In genomic region chr15:64162478-64162868, GRCh38 we compare ENCODE assay signal across 8 cellular contexts. TPM values are rescaled to one million over a fixed set of nuclear protein-coding genes. Genes with fewer than 3 reads are reported as not detected.
A peak's percentile ranks its signal among the peaks of the same experiment; 100 is the strongest.
DNase-seq lines count a peak whose midpoint lies in the region; ATAC-seq and TF ChIP-seq lines count a peak whose summit lies in the region.

No MANE protein-coding gene starts in this region.

- no peaks in the 10 kb centered on the region for H3K27me3 ChIP-seq in CD8-positive, alpha-beta T cell (ENCODE audit: insufficient read depth, low read length)
- H3K27me3 ChIP-seq in H7 (ENCODE audit: control insufficient read depth, insufficient read depth, low read length): no peaks in the 10 kb centered on the region
- no peaks in the 10 kb centered on the region for H3K27me3 ChIP-seq in PC-3 (ENCODE audit: low read length)
- H3K27me3 ChIP-seq in neural cell (ENCODE audit: insufficient read depth, low read depth, low read length): no peaks in the 10 kb centered on the region

- H3K36me3 ChIP-seq in CD8-positive, alpha-beta T cell (ENCODE audit: insufficient read depth, low read length): peaks cover 27% of the 10 kb centered on the region
- H3K36me3 ChIP-seq in H7 (replicated peaks; ENCODE audit: control insufficient read depth, insufficient read depth, low read length): peaks cover 30% of the 10 kb centered on the region
- H3K36me3 ChIP-seq in PC-3 (ENCODE audit: low read depth, low read length): peaks cover 19% of the 10 kb centered on the region
- no peaks in the 10 kb centered on the region for H3K36me3 ChIP-seq in neural cell (ENCODE audit: insufficient read depth, low read length)

- peak overlapping the region; percentile 90 for H3K4me3 Mint-ChIP-seq in CD8-positive, alpha-beta T cell

- H3K27me3 Mint-ChIP-seq in CD8-positive, alpha-beta T cell (ENCODE audit: low read depth): no peaks in the 10 kb centered on the region

- ATAC-seq in CD8-positive, alpha-beta T cell: no peak
- ATAC-seq in PC-3: peak; percentile 19

- H3K9ac ChIP-seq in PC-3 (ENCODE audit: low read length): peak overlapping the region; percentile 98
- H3K9ac ChIP-seq in neural cell (ENCODE audit: low read length): peak overlapping the region; percentile 82

- no peaks in the 10 kb centered on the region for H3K9me3 Mint-ChIP-seq in CD8-positive, alpha-beta T cell

- peaks cover 38% of the 10 kb centered on the region for H3K4me1 ChIP-seq in CD8-positive, alpha-beta T cell (ENCODE audit: insufficient read depth, low read length)
- H3K4me1 ChIP-seq in PC-3 (ENCODE audit: insufficient read depth, low read length): peaks cover 11% of the 10 kb centered on the region

- peak overlapping the region; percentile 88 for H3K4me3 ChIP-seq in CD8-positive, alpha-beta T cell (ENCODE audit: low read depth, low read length)
- H3K4me3 ChIP-seq in H7 (ENCODE audit: insufficient read depth, low read depth, low read length): peak overlapping the region; percentile 90
- peak overlapping the region; percentile 86 for H3K4me3 ChIP-seq in PC-3 (ENCODE audit: low read length)
- peak overlapping the region; percentile 93 for H3K4me3 ChIP-seq in neural cell (ENCODE audit: low read length)

- TF ChIP-seq CTCF in CD8-positive, alpha-beta T cell (IDR thresholded peaks at IDR 0.05): no peak
- TF ChIP-seq CTCF in PC-3 (conservative IDR thresholded peaks at IDR 0.05; ENCODE audit: low read depth, low read length) (no peak), neural cell (IDR thresholded peaks at IDR 0.05; ENCODE audit: poor library complexity, severe bottlenecking) (no peak)

- H3K27ac ChIP-seq in CD8-positive, alpha-beta T cell (ENCODE audit: low read depth, low read length): peak overlapping the region; percentile 79
- H3K27ac ChIP-seq in PC-3 (ENCODE audit: low read length) (peak overlapping the region; percentile 52), epithelial cell of prostate (peak overlapping the region; percentile 81), neural cell (ENCODE audit: low read length) (peak overlapping the region; percentile 74)

- no peak for TF ChIP-seq RAD21 in neural cell (conservative IDR thresholded peaks at IDR 0.05)

- CTCF ChIA-PET in CD8-positive, alpha-beta T cell (lab: Charles Lee): interaction anchor here (1.0 to 1.7 kb wide), 2 partner anchors 9 to 11 kb away, joined by 3 to 12 read pairs; partner anchors contain the start of gene SNX22
- CTCF ChIA-PET in PC-3 (lab: Charles Lee): no interaction called here

- peak overlapping the region; percentile 82 for H3K27ac Mint-ChIP-seq in CD8-positive, alpha-beta T cell

- H3K9me3 ChIP-seq in CD8-positive, alpha-beta T cell (ENCODE audit: low read length): no peaks in the 10 kb centered on the region
- H3K9me3 ChIP-seq in PC-3 (ENCODE audit: low read length): no peaks in the 10 kb centered on the region
- H3K9me3 ChIP-seq in neural cell (ENCODE audit: low read length): no peaks in the 10 kb centered on the region

- in situ Hi-C loops in ACHN (cut with HindIII; ENCODE audit: low pct_ligation_motif_present, low pct_unique_long_range_greater_than_20kb, low sequenced_read_pairs): no loop called here

- H3K4me2 ChIP-seq in PC-3 (ENCODE audit: low read length) (peak overlapping the region; percentile 97), neural cell (ENCODE audit: low read length) (peak overlapping the region; percentile 96)

- 0 out of 2 replicates have a peak overlapping the region, but pooled peaks have one; percentile 53 for H2AFZ ChIP-seq in PC-3 (ENCODE audit: low read length)
- peak overlapping the region; percentile 51 for H2AFZ ChIP-seq in neural cell (ENCODE audit: low read depth, low read length)

- no TSS peak for BruUV-seq in PC-3 (replicated peaks; lab: Mats Ljungman, UMichigan)

- TF ChIP-seq EP300 in neural cell (conservative IDR thresholded peaks at IDR 0.05; ENCODE audit: poor library complexity, severe bottlenecking): no peak

- peaks cover 46% of the 10 kb centered on the region for H3K4me1 Mint-ChIP-seq in CD8-positive, alpha-beta T cell (ENCODE audit: low read depth)

- POLR2A ChIA-PET in CD8-positive, alpha-beta T cell (lab: Charles Lee): interaction anchor here (1.0 to 3.4 kb wide), 8 partner anchors 9 to 1142 kb away, joined by 3 to 25 read pairs (median 6); partner anchors contain the start of genes CIAO2A, RNU5B-1, SNX1 and TRIP4
- POLR2A ChIA-PET in PC-3 (lab: Charles Lee; ENCODE audit: unreplicated experiment): interaction anchor here (0.6 kb wide), 1 partner anchor 203 kb away, joined by 3 read pairs; no protein-coding TSS in a partner anchor

- H3F3A ChIP-seq in PC-3 (ENCODE audit: low read length, unreplicated experiment) (peaks cover 6% of the 10 kb centered on the region), neural cell (ENCODE audit: insufficient read depth, low read length, poor library complexity, severe bottlenecking) (no peaks in the 10 kb centered on the region)

- 0 out of 2 replicates have a peak, but pooled peaks cover 19% of the 10 kb centered on the region for H4K20me1 ChIP-seq in PC-3 (ENCODE audit: low read length)
- no peaks in the 10 kb centered on the region for H4K20me1 ChIP-seq in neural cell (ENCODE audit: insufficient read depth)

- H3K36me3 Mint-ChIP-seq in CD8-positive, alpha-beta T cell: peaks cover 38% of the 10 kb centered on the region

- H3K79me2 ChIP-seq in PC-3 (ENCODE audit: low read length) (peaks cover 35% of the 10 kb centered on the region), neural cell (replicated peaks; ENCODE audit: insufficient read depth, low read length) (peaks cover 10% of the 10 kb centered on the region)

- H3K9me2 ChIP-seq in PC-3 (replicated peaks; ENCODE audit: low read length) (no peaks in the 10 kb centered on the region), neural cell (ENCODE audit: insufficient read depth, low read length) (no peaks in the 10 kb centered on the region)

- DNase-seq in CD8-positive, alpha-beta T cell: peak in 1 of 7 experiments; percentile 28
- DNase-seq in H7: no peak
- DNase-seq in PC-3: no peak
- DNase-seq in epithelial cell of prostate (ENCODE audit: low read depth, low spot score): no peak
- no peak for DNase-seq in SHP77 treated with DMSO at 0.1 percent for 48 hours (lab: John Stamatoyannopoulos, UW)
- DNase-seq in activated CD8-positive, alpha-beta memory T cell treated with anti-CD3 and anti-CD28 coated beads, Interleukin-2, amount 50 U/mL, for 48 hours: no peak
- DNase-seq in ACHN: no peak

- intact Hi-C loops in CD8-positive, alpha-beta T cell (cut with DNase I, micrococcal nuclease): loop anchor here (2.0 to 10.0 kb wide), 6 partner anchors 330 to 1122 kb away; partner anchors contain the start of genes HERC1 (in 1 of the 2), PARP16 (in 1 of the 2), RPS27L (in 1 of the 2) and USP3 (in 1 of the 2)
- intact Hi-C loops in PC-3 (cut with micrococcal nuclease): no loop called here

TF ChIP-seq in neural cell, 6 proteins besides CTCF, POLR2A, EP300 and RAD21:
- TF ChIP-seq EZH2 (IDR thresholded peaks at IDR 0.05; ENCODE audit: borderline replicate concordance, insufficient read depth, low read length, poor library complexity, severe bottlenecking): no peak
- no peak for TF ChIP-seq POLR2AphosphoS5 (IDR thresholded peaks at IDR 0.05)
- TF ChIP-seq SMC3 (conservative IDR thresholded peaks at IDR 0.05; ENCODE audit: poor library complexity): no peak
- no peak for TF ChIP-seq MXI1 (conservative IDR thresholded peaks at IDR 0.05; ENCODE audit: poor library complexity, severe bottlenecking)
- no peak for TF ChIP-seq TAF1 (IDR thresholded peaks at IDR 0.05; ENCODE audit: low read depth)
- TF ChIP-seq REST (IDR thresholded peaks at IDR 0.05; ENCODE audit: borderline replicate concordance): no peak

RNA-seq across cellular contexts. Expression of gene PPIB, which starts 0.3 kb away (rescaled TPM):
- 100 to 1,000 TPM; 148 to 156 TPM for total RNA-seq in CD8-positive, alpha-beta T cell
- 293 and 356 TPM in 2 replicates for total RNA-seq in H7 (2014; rRNA removed; shearing (Covaris generic))
- 410 and 450 TPM in 2 replicates for total RNA-seq in PC-3 (2014; rRNA removed)
- 202 and 206 TPM in 2 replicates for polyA plus RNA-seq in neural cell
- polyA minus RNA-seq in neural cell: 99.3 and 109 TPM in 2 replicates

RNA-seq across cellular contexts. Expression of gene SNX22, which starts 10.9 kb away (rescaled TPM):
- total RNA-seq in CD8-positive, alpha-beta T cell: under 1 TPM; 0.33 to 0.60 TPM
- total RNA-seq in H7 (2014; rRNA removed; shearing (Covaris generic)): 1.7 and 2.1 TPM in 2 replicates
- 0.77 TPM in 1 of 2 replicates, not detected in the other for total RNA-seq in PC-3 (2014; rRNA removed)
- polyA plus RNA-seq in neural cell: 0.38 and 0.73 TPM in 2 replicates
- 1.7 and 2.1 TPM in 2 replicates for polyA minus RNA-seq in neural cell
